23 cellular contexts compared by ENCODE assay signal in the genomic region with DNA sequence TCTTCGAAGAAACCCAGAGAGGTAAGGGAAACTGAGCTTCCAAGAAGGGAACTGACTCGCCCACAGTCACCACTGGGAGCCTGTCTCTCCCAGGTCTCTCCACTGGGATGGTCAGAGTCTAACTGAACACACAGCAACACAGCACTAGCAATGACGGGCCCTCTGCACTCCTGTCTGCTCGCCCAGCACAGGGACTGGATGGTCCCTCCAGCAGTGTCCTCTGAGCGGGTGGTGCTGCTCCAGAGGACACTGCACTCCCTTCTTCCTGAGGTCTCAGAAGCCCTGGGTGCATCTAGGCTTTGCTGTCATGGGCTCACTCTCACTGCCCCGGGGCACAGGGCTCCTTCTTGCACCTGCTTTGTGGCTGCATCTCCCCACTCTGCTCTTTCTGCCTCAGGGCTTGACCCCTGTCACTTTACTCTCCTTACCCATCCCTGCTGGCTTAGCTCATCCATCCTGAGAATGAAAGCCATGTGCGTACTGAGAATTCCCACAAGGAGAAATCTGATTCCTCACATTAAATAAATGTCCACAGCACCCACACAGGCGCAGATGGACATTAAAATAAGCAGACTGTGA.
"Had no signal": no experiment of that assay in that cellular context is flagged by ENCODE, and none has a peak within 500 bp of the region (broad histone marks: within the 10 kb centered on the region; RNA-seq: fewer than 3 reads in every experiment).

No MANE protein-coding gene starts in this region.

- H3K27me3 Mint-ChIP-seq: memory B cell; naive thymus-derived CD4-positive, alpha-beta T cell had no signal

- H3K4me1 ChIP-seq: gastroesophageal sphincter, right lobe of liver, testis, transverse colon had no signal

- H3K4me1 Mint-ChIP-seq: memory B cell; naive thymus-derived CD4-positive, alpha-beta T cell had no signal

- H3K27ac ChIP-seq: gastroesophageal sphincter, right lobe of liver, testis, transverse colon, WERI-Rb-1 had no signal

- DNase-seq: activated CD4-positive, alpha-beta T cell treated with anti-CD3 and anti-CD28 coated beads for 48 hours; activated CD4-positive, alpha-beta T cell treated with anti-CD3 and anti-CD28 coated beads, Interleukin-2, amount 50 U/mL, for 48 hours; activated CD8-positive, alpha-beta memory T cell treated with anti-CD3 and anti-CD28 coated beads for 24 hours; activated effector memory CD4-positive, alpha-beta T cell treated with anti-CD3 and anti-CD28 coated beads, Interleukin-2, amount 50 U/mL, for 16 hours; activated naive CD4-positive, alpha-beta T cell treated with anti-CD3 and anti-CD28 coated beads, Interleukin-2, amount 50 U/mL, for 16 hours; amniotic stem cell; caudate nucleus; cortex of kidney; head of caudate nucleus; hippocampal formation; left colon; naive thymus-derived CD4-positive, alpha-beta T cell; right lobe of liver; stimulated activated CD4-positive, alpha-beta T cell treated with anti-CD3 and anti-CD28 coated beads, Interleukin-2, amount 100 ng/mL, for 48 hours; stimulated activated naive CD8-positive, alpha-beta T cell treated with anti-CD3 and anti-CD28 coated beads, Interleukin-15, Interleukin-2, amounts not matched to agents 100 U/mL and 50 U/mL, for 24 hours; T-helper 9 cell; testis; transverse colon; WERI-Rb-1 had no signal

- H3K9me3 ChIP-seq: right lobe of liver, testis had no signal

- H3K27me3 ChIP-seq: right lobe of liver, testis, transverse colon had no signal

- H3K4me3 ChIP-seq: gastroesophageal sphincter, right lobe of liver, testis, transverse colon had no signal

- H3K27ac Mint-ChIP-seq: activated T-helper 1 cell treated with anti-CD3 and anti-CD28 coated beads, Interleukin-12 subunit alpha, Interleukin-12 subunit beta, Interleukin-2, Interleukin-4 antibody, amounts not matched to agents 30 ng/mL and 10 ng/mL and 1 ng/mL, durations not matched to agents 14 hours and 24 hours and 36 hours; memory B cell; naive thymus-derived CD4-positive, alpha-beta T cell had no signal

- ATAC-seq: activated CD4-positive, CD25-positive, alpha-beta regulatory T cell treated with anti-CD3 and anti-CD28 coated beads, Interleukin-2, amount 50 U/mL, for 24 hours; gastroesophageal sphincter; left colon; naive thymus-derived CD4-positive, alpha-beta T cell; stimulated activated naive CD8-positive, alpha-beta T cell treated with anti-CD3 and anti-CD28 coated beads, Interleukin-15, Interleukin-2, amounts not matched to agents 100 U/mL and 50 U/mL, for 24 hours had no signal

- H3K4me3 Mint-ChIP-seq: activated T-helper 1 cell treated with anti-CD3 and anti-CD28 coated beads, Interleukin-12 subunit alpha, Interleukin-12 subunit beta, Interleukin-2, Interleukin-4 antibody, amounts not matched to agents 30 ng/mL and 10 ng/mL and 1 ng/mL, durations not matched to agents 14 hours and 24 hours and 36 hours; memory B cell; naive thymus-derived CD4-positive, alpha-beta T cell had no signal

- H3K36me3 ChIP-seq: gastroesophageal sphincter, right lobe of liver, transverse colon, WERI-Rb-1 had no signal

- H3K36me3 Mint-ChIP-seq: memory B cell had no signal
